ENCODE assay signal across 8 cellular contexts in genomic region chr17:83198366-83199341, GRCh38.
DNase-seq lines count a peak whose midpoint lies in the region; ATAC-seq lines count a peak whose summit lies in the region.

No MANE protein-coding gene starts in this region.

- no peaks in the 10 kb centered on the region for H3K27me3 ChIP-seq in right cardiac atrium (ENCODE audit: control insufficient read depth, insufficient read depth)

- H3K27ac ChIP-seq in right cardiac atrium (ENCODE audit: low read length), result no peak overlapping the region

- no peaks in the 10 kb centered on the region for H3K27me3 Mint-ChIP-seq in activated T-cell treated with anti-CD3 and anti-CD28 coated beads, Interleukin-2, amount 50 U/mL, for 24 hours
- H3K27me3 Mint-ChIP-seq in stimulated activated naive CD8-positive, alpha-beta T cell treated with anti-CD3 and anti-CD28 coated beads, Interleukin-15, amount 100 ng/mL, for 72 hours, result no peaks in the 10 kb centered on the region

- ATAC-seq in right cardiac atrium (no peak), HG02870 (IDR thresholded peaks at IDR 0.05; ENCODE audit: unreplicated experiment) (no peak), HG03354 (IDR thresholded peaks at IDR 0.05; ENCODE audit: poor library complexity, severe bottlenecking, unreplicated experiment) (no peak)
- ATAC-seq in stimulated activated naive CD8-positive, alpha-beta T cell treated with anti-CD3 and anti-CD28 coated beads, Interleukin-15, amount 100 ng/mL, for 72 hours, result no peak

- peak overlapping the region; percentile 99 for H3K27ac Mint-ChIP-seq in activated T-cell treated with anti-CD3 and anti-CD28 coated beads, Interleukin-2, amount 50 U/mL, for 24 hours
- H3K27ac Mint-ChIP-seq in stimulated activated naive CD8-positive, alpha-beta T cell treated with anti-CD3 and anti-CD28 coated beads, Interleukin-15, amount 100 ng/mL, for 72 hours, result peak overlapping the region; percentile 89 to 95

- H3K4me1 ChIP-seq in right cardiac atrium (ENCODE audit: control insufficient read depth, insufficient read depth, low read length), result peaks cover 16% of the 10 kb centered on the region

- H3K9me3 ChIP-seq in right cardiac atrium (ENCODE audit: control insufficient read depth, low read length), result no peaks in the 10 kb centered on the region

- intact Hi-C loops in right cardiac atrium (cut with DNase I), result no loop called here

- no peaks in the 10 kb centered on the region for H3K9me3 Mint-ChIP-seq in activated T-cell treated with anti-CD3 and anti-CD28 coated beads, Interleukin-2, amount 50 U/mL, for 24 hours
- H3K9me3 Mint-ChIP-seq in stimulated activated naive CD8-positive, alpha-beta T cell treated with anti-CD3 and anti-CD28 coated beads, Interleukin-15, amount 100 ng/mL, for 72 hours, result no peaks in the 10 kb centered on the region

- DNase-seq in NCI-H748 (lab: John Stamatoyannopoulos, UW; ENCODE audit: unreplicated experiment) (peak; percentile 6), NCI-H748 treated with DMSO at 0.1 percent for 48 hours (lab: John Stamatoyannopoulos, UW) (no peak), right cardiac atrium (peak; percentile 13 to 46 (median 45)), NCI-H1048 (lab: John Stamatoyannopoulos, UW) (no peak)
- no peak for DNase-seq in activated T-cell treated with anti-CD3 and anti-CD28 coated beads, Interleukin-2, amount 50 U/mL, for 24 hours
- peak in 1 of 2 donors; percentile 24 for DNase-seq in stimulated activated naive CD8-positive, alpha-beta T cell treated with anti-CD3 and anti-CD28 coated beads, Interleukin-15, amount 100 ng/mL, for 72 hours

- H3K4me1 Mint-ChIP-seq in activated T-cell treated with anti-CD3 and anti-CD28 coated beads, Interleukin-2, amount 50 U/mL, for 24 hours (ENCODE audit: low read depth), result peaks cover 59% of the 10 kb centered on the region
- H3K4me1 Mint-ChIP-seq in stimulated activated naive CD8-positive, alpha-beta T cell treated with anti-CD3 and anti-CD28 coated beads, Interleukin-15, amount 100 ng/mL, for 72 hours, result peaks cover 71% of the 10 kb centered on the region

- 86% methylated on average over 27 of the region's 27 CpGs for WGBS in right cardiac atrium

- H3K36me3 Mint-ChIP-seq in activated T-cell treated with anti-CD3 and anti-CD28 coated beads, Interleukin-2, amount 50 U/mL, for 24 hours (ENCODE audit: low read depth), result no peaks in the 10 kb centered on the region

- peak overlapping the region; percentile 69 for H3K4me3 Mint-ChIP-seq in activated T-cell treated with anti-CD3 and anti-CD28 coated beads, Interleukin-2, amount 50 U/mL, for 24 hours
- H3K4me3 Mint-ChIP-seq in stimulated activated naive CD8-positive, alpha-beta T cell treated with anti-CD3 and anti-CD28 coated beads, Interleukin-15, amount 100 ng/mL, for 72 hours, result peak overlapping the region; percentile 76 to 83

- H3K4me3 ChIP-seq in right cardiac atrium (ENCODE audit: low read length), result no peak overlapping the region

Comparison
In these comparisons a context has a peak if more than half of its experiments do, and no peak if none do; other contexts are left out.
1. DNase-seq: peak in NCI-H748 (single experiment) and right cardiac atrium (3 of 3); none in NCI-H748 treated with DMSO at 0.1 percent for 48 hours (single experiment), activated T-cell treated with anti-CD3 and anti-CD28 coated beads, Interleukin-2, amount 50 U/mL, for 24 hours (single experiment) and NCI-H1048 (single experiment).